In genomic region chr2:70785137-70785911, GRCh38 we compare ENCODE assay signal across 9 cellular contexts. TPM values are rescaled to one million over a fixed set of nuclear protein-coding genes. Genes with fewer than 3 reads are reported as not detected.
DNase-seq lines count a peak whose midpoint lies in the region; ATAC-seq, FAIRE-seq and TF ChIP-seq lines count a peak whose summit lies in the region.
"Had no signal": no experiment of that assay in that cellular context is flagged by ENCODE, and none has a peak within 500 bp of the region (broad histone marks: within the 10 kb centered on the region; RNA-seq: fewer than 3 reads in every experiment).

No MANE protein-coding gene starts in this region.

- no peaks in the 10 kb centered on the region; the same call in 1 of the 2 replicates for H4K20me1 ChIP-seq in GM23338 (replicated peaks; ENCODE audit: insufficient read depth)

- H3F3A ChIP-seq in GM23338 (replicated peaks; ENCODE audit: low read depth) = no peaks in the 10 kb centered on the region

- intact Hi-C loops in CD14-positive monocyte (cut with micrococcal nuclease) = loop anchor here (5.0 kb wide), 3 partner anchors 72 to 137 kb away; no protein-coding TSS in a partner anchor
- intact Hi-C loops in activated T-helper 1 cell treated with anti-CD3 and anti-CD28 coated beads, Interleukin-12 subunit alpha, Interleukin-12 subunit beta, Interleukin-2, Interleukin-4 antibody, amounts not matched to agents 30 ng/mL and 10 ng/mL and 1 ng/mL, durations not matched to agents 14 hours and 24 hours and 36 hours (cut with micrococcal nuclease) = loop anchor here (1.0 kb wide), 1 partner anchor 130 kb away; no protein-coding TSS in a partner anchor

- H3K4me1 Mint-ChIP-seq in CD14-positive monocyte (peaks cover 15% of the 10 kb centered on the region), GM23338 (peaks cover 10% of the 10 kb centered on the region; the same call in 2 of the 3 replicates), type B pancreatic cell (ENCODE audit: unreplicated experiment) (peaks cover 5% of the 10 kb centered on the region)
- H3K4me1 Mint-ChIP-seq in activated T-cell treated with anti-CD3 and anti-CD28 coated beads, Interleukin-2, amount 50 U/mL, for 72 hours (ENCODE audit: low read depth) = peaks cover 16% of the 10 kb centered on the region
- peaks cover 13% of the 10 kb centered on the region for H3K4me1 Mint-ChIP-seq in activated T-helper 1 cell treated with anti-CD3 and anti-CD28 coated beads, Interleukin-12 subunit alpha, Interleukin-12 subunit beta, Interleukin-2, Interleukin-4 antibody, amounts not matched to agents 30 ng/mL and 10 ng/mL and 1 ng/mL, durations not matched to agents 14 hours and 24 hours and 36 hours (ENCODE audit: low read depth)

- H3K4me3 ChIP-seq in GM23338 (no peak overlapping the region), kidney epithelial cell (ENCODE audit: low read depth, low read length) (no peak overlapping the region)

- no peaks in the 10 kb centered on the region for H3K36me3 ChIP-seq in GM23338 (ENCODE audit: insufficient read depth)
- H3K36me3 ChIP-seq in kidney epithelial cell (ENCODE audit: control insufficient read depth, insufficient read depth, low read length) = no peaks in the 10 kb centered on the region

- no peaks in the 10 kb centered on the region for H3K4me1 ChIP-seq in GM23338 (ENCODE audit: insufficient read depth)

- DNase-seq in CD14-positive monocyte (ENCODE audit: low spot score) (no peak), GM23338 (ENCODE audit: low spot score) (peak; percentile 75), NCI-H82 (lab: John Stamatoyannopoulos, UW) (peak; percentile 85), kidney epithelial cell (ENCODE audit: low read depth) (no peak), type B pancreatic cell (ENCODE audit: extremely low spot score, unreplicated experiment) (no peak), GM19239 (ENCODE audit: insufficient read length, low spot score) (no peak)
- DNase-seq in activated T-cell treated with anti-CD3 and anti-CD28 coated beads, Interleukin-2, amount 50 U/mL, for 72 hours = peak; percentile 50 to 53
- no peak for DNase-seq in activated T-helper 1 cell treated with anti-CD3 and anti-CD28 coated beads, Interleukin-12 subunit alpha, Interleukin-12 subunit beta, Interleukin-2, Interleukin-4 antibody, amounts not matched to agents 30 ng/mL and 10 ng/mL and 1 ng/mL, durations not matched to agents 14 hours and 24 hours and 36 hours (ENCODE audit: low spot score)

- FAIRE-seq in GM19239 (lab: Jason Lieb, UNC) = no peak

- no peaks in the 10 kb centered on the region for H3K79me2 ChIP-seq in GM23338 (replicated peaks; ENCODE audit: insufficient read depth)

- peak; percentile 58 for ATAC-seq in GM23338
- peak; percentile 77 to 78 for ATAC-seq in activated T-cell treated with anti-CD3 and anti-CD28 coated beads, Interleukin-2, amount 50 U/mL, for 72 hours (replicated peaks in 1 of 2)

- H2AFZ ChIP-seq in GM23338 = no peak overlapping the region

- H3K27me3 Mint-ChIP-seq in CD14-positive monocyte (ENCODE audit: low read depth in 3 of 3) (peaks cover 16 to 37% (median 34%) of the 10 kb centered on the region in 3 donors), GM23338 (ENCODE audit: insufficient read depth, low read depth, poor library complexity) (peaks cover 44% of the 10 kb centered on the region), type B pancreatic cell (peaks cover 74% of the 10 kb centered on the region)
- H3K27me3 Mint-ChIP-seq in activated T-cell treated with anti-CD3 and anti-CD28 coated beads, Interleukin-2, amount 50 U/mL, for 72 hours (ENCODE audit: low read depth) = peaks cover 39% of the 10 kb centered on the region
- peaks cover 33% of the 10 kb centered on the region for H3K27me3 Mint-ChIP-seq in activated T-helper 1 cell treated with anti-CD3 and anti-CD28 coated beads, Interleukin-12 subunit alpha, Interleukin-12 subunit beta, Interleukin-2, Interleukin-4 antibody, amounts not matched to agents 30 ng/mL and 10 ng/mL and 1 ng/mL, durations not matched to agents 14 hours and 24 hours and 36 hours (ENCODE audit: insufficient read depth)

- H3K27ac Mint-ChIP-seq in CD14-positive monocyte (no peak overlapping the region), GM23338 (no peak overlapping the region), type B pancreatic cell (no peak overlapping the region)
- H3K27ac Mint-ChIP-seq in activated T-cell treated with anti-CD3 and anti-CD28 coated beads, Interleukin-2, amount 50 U/mL, for 72 hours = peak overlapping the region; percentile 8
- no peak overlapping the region for H3K27ac Mint-ChIP-seq in activated T-helper 1 cell treated with anti-CD3 and anti-CD28 coated beads, Interleukin-12 subunit alpha, Interleukin-12 subunit beta, Interleukin-2, Interleukin-4 antibody, amounts not matched to agents 30 ng/mL and 10 ng/mL and 1 ng/mL, durations not matched to agents 14 hours and 24 hours and 36 hours

- H3K27ac ChIP-seq in GM23338 (ENCODE audit: low read depth) = no peak overlapping the region

- H3K9me2 ChIP-seq in GM23338 (ENCODE audit: insufficient read depth) = no peaks in the 10 kb centered on the region

- peaks cover 0 to 5% of the 10 kb centered on the region in 2 donors for H3K36me3 Mint-ChIP-seq in CD14-positive monocyte
- no peaks in the 10 kb centered on the region for H3K36me3 Mint-ChIP-seq in GM23338 (ENCODE audit: low read depth)
- H3K36me3 Mint-ChIP-seq in activated T-cell treated with anti-CD3 and anti-CD28 coated beads, Interleukin-2, amount 50 U/mL, for 72 hours (ENCODE audit: insufficient read depth in 2 of 2) = no peaks in the 10 kb centered on the region
- H3K36me3 Mint-ChIP-seq in type B pancreatic cell = no peaks in the 10 kb centered on the region
- no peaks in the 10 kb centered on the region for H3K36me3 Mint-ChIP-seq in activated T-helper 1 cell treated with anti-CD3 and anti-CD28 coated beads, Interleukin-12 subunit alpha, Interleukin-12 subunit beta, Interleukin-2, Interleukin-4 antibody, amounts not matched to agents 30 ng/mL and 10 ng/mL and 1 ng/mL, durations not matched to agents 14 hours and 24 hours and 36 hours (ENCODE audit: low read depth)

- H3K27me3 ChIP-seq in GM23338 (ENCODE audit: insufficient read depth) = peaks cover 70% of the 10 kb centered on the region
- H3K27me3 ChIP-seq in kidney epithelial cell (ENCODE audit: control insufficient read depth, insufficient read depth, low read length) = peaks cover 17% of the 10 kb centered on the region

- TF ChIP-seq CTCF in CD14-positive monocyte (IDR thresholded peaks at IDR 0.05) (peak; percentile 21), GM23338 (conservative IDR thresholded peaks at IDR 0.05; ENCODE audit: low read depth in 2 of 2) (peak; percentile 89 to 93), kidney epithelial cell (IDR thresholded peaks at IDR 0.05; ENCODE audit: insufficient read depth, low read length, poor library complexity, severe bottlenecking) (peak; percentile 64), type B pancreatic cell (conservative IDR thresholded peaks at IDR 0.05) (peak; percentile 64)

- no peak overlapping the region for H3K4me2 ChIP-seq in GM23338

- H3K4me3 Mint-ChIP-seq in CD14-positive monocyte (no peak overlapping the region), GM23338 (no peak overlapping the region), type B pancreatic cell (no peak overlapping the region)
- no peak overlapping the region for H3K4me3 Mint-ChIP-seq in activated T-cell treated with anti-CD3 and anti-CD28 coated beads, Interleukin-2, amount 50 U/mL, for 72 hours
- H3K4me3 Mint-ChIP-seq in activated T-helper 1 cell treated with anti-CD3 and anti-CD28 coated beads, Interleukin-12 subunit alpha, Interleukin-12 subunit beta, Interleukin-2, Interleukin-4 antibody, amounts not matched to agents 30 ng/mL and 10 ng/mL and 1 ng/mL, durations not matched to agents 14 hours and 24 hours and 36 hours = no peak overlapping the region

- H3K9me3 Mint-ChIP-seq in CD14-positive monocyte (peaks cover 0 to 6% (median 4%) of the 10 kb centered on the region in 7 donors), GM23338 (no peaks in the 10 kb centered on the region), type B pancreatic cell (no peaks in the 10 kb centered on the region)
- H3K9me3 Mint-ChIP-seq in activated T-cell treated with anti-CD3 and anti-CD28 coated beads, Interleukin-2, amount 50 U/mL, for 72 hours = no peaks in the 10 kb centered on the region
- H3K9me3 Mint-ChIP-seq in activated T-helper 1 cell treated with anti-CD3 and anti-CD28 coated beads, Interleukin-12 subunit alpha, Interleukin-12 subunit beta, Interleukin-2, Interleukin-4 antibody, amounts not matched to agents 30 ng/mL and 10 ng/mL and 1 ng/mL, durations not matched to agents 14 hours and 24 hours and 36 hours = no peaks in the 10 kb centered on the region

RNA-seq across cellular contexts. Expression of gene FIGLA, which starts 5.1 kb away (rescaled TPM):
- polyA plus RNA-seq in CD14-positive monocyte (not detected), GM23338 (2016; fragmentation: Nextera tagmentation; extraction: Ambion mirVana) (not detected in 2 replicates)
- total RNA-seq in GM23338 (2014; rRNA removed; shearing (Covaris generic)) = not detected in 2 replicates
- under 1 TPM in 1 of 2 donors, not detected in 1; 0.35 TPM for total RNA-seq in activated T-cell treated with anti-CD3 and anti-CD28 coated beads, Interleukin-2, amount 50 U/mL, for 72 hours
- total RNA-seq in kidney epithelial cell (not detected in 2 replicates), type B pancreatic cell (ENCODE audit: low replicate concordance) (not detected in 2 replicates)
- not detected in 2 replicates for total RNA-seq in activated T-helper 1 cell treated with anti-CD3 and anti-CD28 coated beads, Interleukin-12 subunit alpha, Interleukin-12 subunit beta, Interleukin-2, Interleukin-4 antibody, amounts not matched to agents 30 ng/mL and 10 ng/mL and 1 ng/mL, durations not matched to agents 14 hours and 24 hours and 36 hours
- total RNA-seq: glomerular endothelial cell had no signal

RNA-seq across cellular contexts. Expression of gene ADD2, which starts 17.3 kb away (rescaled TPM):
- polyA plus RNA-seq in CD14-positive monocyte (under 1 TPM; 0.18 to 0.26 TPM), GM23338 (2016; fragmentation: Nextera tagmentation; extraction: Ambion mirVana) (34.6 and 40.2 TPM in 2 replicates)
- total RNA-seq in GM23338 (2014; rRNA removed; shearing (Covaris generic)) = 138 and 223 TPM in 2 replicates
- 10 to 100 TPM; 24.3 to 31.6 TPM for total RNA-seq in activated T-cell treated with anti-CD3 and anti-CD28 coated beads, Interleukin-2, amount 50 U/mL, for 72 hours
- total RNA-seq in kidney epithelial cell (8.9 and 9.9 TPM in 2 replicates), type B pancreatic cell (ENCODE audit: low replicate concordance) (1.6 and 5.0 TPM in 2 replicates)
- total RNA-seq in activated T-helper 1 cell treated with anti-CD3 and anti-CD28 coated beads, Interleukin-12 subunit alpha, Interleukin-12 subunit beta, Interleukin-2, Interleukin-4 antibody, amounts not matched to agents 30 ng/mL and 10 ng/mL and 1 ng/mL, durations not matched to agents 14 hours and 24 hours and 36 hours = 6.9 and 9.0 TPM in 2 replicates

RNA-seq across cellular contexts. Expression of gene CLEC4F, which starts 35.1 kb away (rescaled TPM):
- polyA plus RNA-seq in CD14-positive monocyte (1 to 10 TPM in 1 of 2 donors, under 1 TPM in 1; 0.65 to 2.3 TPM), GM23338 (2016; fragmentation: Nextera tagmentation; extraction: Ambion mirVana) (not detected in 2 replicates)
- not detected in 2 replicates for total RNA-seq in GM23338 (2014; rRNA removed; shearing (Covaris generic))
- not detected for total RNA-seq in activated T-cell treated with anti-CD3 and anti-CD28 coated beads, Interleukin-2, amount 50 U/mL, for 72 hours
- total RNA-seq in kidney epithelial cell (not detected in 2 replicates), type B pancreatic cell (ENCODE audit: low replicate concordance) (not detected in 2 replicates)
- total RNA-seq in activated T-helper 1 cell treated with anti-CD3 and anti-CD28 coated beads, Interleukin-12 subunit alpha, Interleukin-12 subunit beta, Interleukin-2, Interleukin-4 antibody, amounts not matched to agents 30 ng/mL and 10 ng/mL and 1 ng/mL, durations not matched to agents 14 hours and 24 hours and 36 hours = 0.10 TPM in 1 of 2 replicates, not detected in the other

RNA-seq across cellular contexts. Expression of gene CD207, which starts 50.3 kb away (rescaled TPM):
- polyA plus RNA-seq in CD14-positive monocyte = not detected
- total RNA-seq in GM23338 (2014; rRNA removed; shearing (Covaris generic)) = not detected in 2 replicates
- polyA plus RNA-seq in GM23338 (2016; fragmentation: Nextera tagmentation; extraction: Ambion mirVana) = not detected in 2 replicates
- not detected for total RNA-seq in activated T-cell treated with anti-CD3 and anti-CD28 coated beads, Interleukin-2, amount 50 U/mL, for 72 hours
- not detected in 2 replicates for total RNA-seq in kidney epithelial cell
- total RNA-seq in type B pancreatic cell (ENCODE audit: low replicate concordance) = not detected in 2 replicates
- total RNA-seq in activated T-helper 1 cell treated with anti-CD3 and anti-CD28 coated beads, Interleukin-12 subunit alpha, Interleukin-12 subunit beta, Interleukin-2, Interleukin-4 antibody, amounts not matched to agents 30 ng/mL and 10 ng/mL and 1 ng/mL, durations not matched to agents 14 hours and 24 hours and 36 hours = not detected in 2 replicates
- total RNA-seq: glomerular endothelial cell had no signal

Comparison
In these comparisons a context has a peak if more than half of its experiments do, and no peak if none do; other contexts are left out.
1. DNase-seq: peak in GM23338 (single experiment), NCI-H82 (single experiment) and activated T-cell treated with anti-CD3 and anti-CD28 coated beads, Interleukin-2, amount 50 U/mL, for 72 hours (2 of 2); none in CD14-positive monocyte (single experiment), kidney epithelial cell (single experiment), type B pancreatic cell (single experiment), GM19239 (single experiment) and activated T-helper 1 cell treated with anti-CD3 and anti-CD28 coated beads, Interleukin-12 subunit alpha, Interleukin-12 subunit beta, Interleukin-2, Interleukin-4 antibody, amounts not matched to agents 30 ng/mL and 10 ng/mL and 1 ng/mL, durations not matched to agents 14 hours and 24 hours and 36 hours (single experiment).
2. CTCF ChIP-seq: peak in every context shown above with its lines; median percentile 91 in GM23338; 64 in kidney epithelial cell; 64 in type B pancreatic cell; 21 in CD14-positive monocyte.